ENCODE assay signal across 8 cellular contexts in genomic region chr10:30433779-30434272, GRCh38. TPM values are rescaled to one million over a fixed set of nuclear protein-coding genes. Genes with fewer than 3 reads are reported as not detected.
DNase-seq lines count a peak whose midpoint lies in the region; ATAC-seq, FAIRE-seq and TF ChIP-seq lines count a peak whose summit lies in the region.

MAP3K8 (plus strand) TSS chr10:30434184; CDS start chr10:30438939, 4,755 bp downstream.

- no peak for TF ChIP-seq CTCF in keratinocyte (optimal IDR thresholded peaks at IDR 0.05 in 1 of 3, IDR thresholded peaks at IDR 0.05 in 1 of 3, conservative IDR thresholded peaks at IDR 0.05 in 1 of 3; ENCODE audit: extremely low read depth in 1 of 3, insufficient read depth in 2 of 3, low read length in 3 of 3)

- H2AFZ ChIP-seq in keratinocyte (ENCODE audit: control insufficient read depth, low read length) = peak within 1 kb of the TSS; percentile 83

- peak within 1 kb of the TSS; percentile 72 to 79 (median 76) for H3K4me3 ChIP-seq in keratinocyte (ENCODE audit: control insufficient read depth in 2 of 3, extremely low read depth in 1 of 3, insufficient read depth in 2 of 3, low read depth in 1 of 3, low read length in 3 of 3)

- dilution Hi-C loops in keratinocyte (cut with MboI; ENCODE audit: extremely low pct_ligation_motif_present, low sequenced_read_pairs) = no loop called here

- peaks cover 46% of the 10 kb centered on the region for H3K4me1 ChIP-seq in keratinocyte (ENCODE audit: control insufficient read depth, extremely low read depth, insufficient read depth, low read length)

- H3K4me2 ChIP-seq in keratinocyte (ENCODE audit: control insufficient read depth, extremely low read depth, insufficient read depth, low read depth, low read length) = peak within 1 kb of the TSS; percentile 85

- H3K79me2 ChIP-seq in keratinocyte (ENCODE audit: control insufficient read depth, insufficient read depth, low read length) = no peaks in the 10 kb centered on the region

- no peaks in the 10 kb centered on the region for H3K27me3 ChIP-seq in keratinocyte (ENCODE audit: control insufficient read depth, extremely low read depth, insufficient read depth, low read length)

- ATAC-seq in HG02798 (IDR thresholded peaks at IDR 0.05; ENCODE audit: poor library complexity, unreplicated experiment) = peak; percentile 70
- peak; percentile 61 to 69 for ATAC-seq in activated CD4-positive, CD25-positive, alpha-beta regulatory T cell treated with anti-CD3 and anti-CD28 coated beads, Interleukin-2, amount 50 U/mL, for 24 hours

- no peaks in the 10 kb centered on the region for H4K20me1 ChIP-seq in keratinocyte (ENCODE audit: control insufficient read depth, extremely low read depth, insufficient read depth, low read length)

- DNase-seq in NCI-H2081 (lab: John Stamatoyannopoulos, UW) (peak; percentile 23 to 59), NCI-H2081 treated with DMSO at 0.1 percent for 48 hours (lab: John Stamatoyannopoulos, UW) (no peak), NCI-H1930 (lab: John Stamatoyannopoulos, UW) (peak; percentile 5 to 30), keratinocyte (ENCODE audit: low read depth, low spot score) (no peak)
- peak; percentile 76 for DNase-seq in central memory CD4-positive, alpha-beta T cell
- DNase-seq in stimulated activated CD4-positive, alpha-beta T cell treated with anti-CD3 and anti-CD28 coated beads, Interleukin-15, amount 100 ng/mL, for 1 hour (ENCODE audit: low read depth in 1 of 2, low spot score in 1 of 2) = peak; percentile 64 to 78

- H3K9me1 ChIP-seq in keratinocyte (ENCODE audit: control insufficient read depth, extremely low read depth, insufficient read depth, low read length) = no peaks in the 10 kb centered on the region

- peak within 1 kb of the TSS; percentile 85 for H3K9ac ChIP-seq in keratinocyte (ENCODE audit: control insufficient read depth, extremely low read depth, insufficient read depth, low read length)

- FAIRE-seq in keratinocyte (lab: Jason Lieb, UNC) = no peak

- H3K36me3 ChIP-seq in keratinocyte (ENCODE audit: control insufficient read depth in 2 of 2, extremely low read depth in 1 of 2, insufficient read depth in 2 of 2, low read length in 2 of 2) = no peaks in the 10 kb centered on the region

- H3K9me3 ChIP-seq in keratinocyte (ENCODE audit: control insufficient read depth, low read depth, low read length) = no peaks in the 10 kb centered on the region

- peak within 1 kb of the TSS; percentile 78 for H3K27ac ChIP-seq in keratinocyte (ENCODE audit: control insufficient read depth, insufficient read depth, low read length)

RNA-seq across cellular contexts. Expression of gene MAP3K8, which starts in this region (rescaled TPM):
- polyA plus RNA-seq in keratinocyte = 0.88 to 4.9 TPM (median 4.0 TPM) in 3 replicates
- polyA plus RNA-seq in keratinocyte (2011; ENCODE audit: low read depth) = 21.9 TPM
- 1.2 TPM in 2 replicates for polyA plus RNA-seq in keratinocyte (2011; cell fraction: cytosol; rRNA removed)
- 6.9 and 7.1 TPM in 2 replicates for polyA plus RNA-seq in keratinocyte (2011; cell fraction: nucleus; rRNA removed)
- 0.85 and 28.0 TPM in 2 replicates for polyA plus RNA-seq in keratinocyte (2012; ENCODE audit: low replicate concordance)
- 3.2 to 5.0 TPM (median 4.5 TPM) in 3 replicates for polyA minus RNA-seq in keratinocyte
- not detected for polyA minus RNA-seq in keratinocyte (2011; cell fraction: cytosol; rRNA and poly(A)+ RNA removed)
- polyA minus RNA-seq in keratinocyte (2011; cell fraction: nucleus; rRNA and poly(A)+ RNA removed) = 4.8 and 5.6 TPM in 2 replicates

Comparison
In these comparisons a context has a peak if more than half of its experiments do, and no peak if none do; other contexts are left out.
1. DNase-seq: peak in NCI-H2081 (2 of 2), NCI-H1930 (2 of 2), central memory CD4-positive, alpha-beta T cell (single experiment) and stimulated activated CD4-positive, alpha-beta T cell treated with anti-CD3 and anti-CD28 coated beads, Interleukin-15, amount 100 ng/mL, for 1 hour (2 of 2); none in NCI-H2081 treated with DMSO at 0.1 percent for 48 hours (single experiment) and keratinocyte (single experiment).